23 cellular contexts compared by ENCODE assay signal in genomic region chr1:119184972-119185371, GRCh38.
"Had no signal": no experiment of that assay in that cellular context is flagged by ENCODE, and none has a peak within 500 bp of the region (broad histone marks: within the 10 kb centered on the region; RNA-seq: fewer than 3 reads in every experiment).

No MANE protein-coding gene starts in this region.

- ATAC-seq: effector memory CD8-positive, alpha-beta T cell; gastroesophageal sphincter; heart right ventricle; left cardiac atrium; left lung; naive thymus-derived CD8-positive, alpha-beta T cell; right lobe of liver; stimulated activated naive CD8-positive, alpha-beta T cell treated with anti-CD3 and anti-CD28 coated beads, Interleukin-15, amount 100 ng/mL, for 72 hours had no signal

- H3K9me3 Mint-ChIP-seq: effector memory CD8-positive, alpha-beta T cell had no signal

- H3K4me3 Mint-ChIP-seq: effector memory CD8-positive, alpha-beta T cell; naive thymus-derived CD8-positive, alpha-beta T cell; nephron progenitor cell; stimulated activated naive CD8-positive, alpha-beta T cell treated with anti-CD3 and anti-CD28 coated beads, Interleukin-15, amount 100 ng/mL, for 72 hours had no signal

- H2AFZ ChIP-seq: parathyroid adenoma had no signal

- H3K4me1 Mint-ChIP-seq: naive thymus-derived CD8-positive, alpha-beta T cell; nephron progenitor cell; stimulated activated naive CD8-positive, alpha-beta T cell treated with anti-CD3 and anti-CD28 coated beads, Interleukin-15, amount 100 ng/mL, for 72 hours had no signal

- H3K79me2 ChIP-seq: parathyroid adenoma had no signal

- H3K36me3 ChIP-seq: right lobe of liver, suprapubic skin, transverse colon, vagina had no signal

- H3K27ac Mint-ChIP-seq: effector memory CD8-positive, alpha-beta T cell; nephron progenitor cell; progenitor cell of endocrine pancreas; stimulated activated naive CD8-positive, alpha-beta T cell treated with anti-CD3 and anti-CD28 coated beads, Interleukin-15, amount 100 ng/mL, for 72 hours had no signal

- H3K9ac ChIP-seq: parathyroid adenoma had no signal

- DNase-seq: cortex of kidney; effector memory CD8-positive, alpha-beta T cell; foreskin fibroblast; heart right ventricle; hippocampal formation; left cardiac atrium; left lung; mesendoderm; naive thymus-derived CD8-positive, alpha-beta T cell; nephron progenitor cell; occipital lobe; right lobe of liver; small intestine; stimulated activated CD4-positive, alpha-beta T cell treated with anti-CD3 and anti-CD28 coated beads, Interleukin-15, amount 100 ng/mL, for 24 hours; stimulated activated CD4-positive, alpha-beta T cell treated with anti-CD3 and anti-CD28 coated beads, Interleukin-2, amount 100 ng/mL, for 48 hours; stimulated activated naive CD4-positive, alpha-beta T cell; stimulated activated naive CD8-positive, alpha-beta T cell treated with anti-CD3 and anti-CD28 coated beads, Interleukin-15, amount 100 ng/mL, for 72 hours; transverse colon had no signal

- H3K27ac ChIP-seq: gastroesophageal sphincter, heart right ventricle, left lung, parathyroid adenoma, right lobe of liver, suprapubic skin, transverse colon, vagina had no signal

- H3K4me3 ChIP-seq: gastroesophageal sphincter, heart right ventricle, left lung, right lobe of liver, suprapubic skin, transverse colon, vagina had no signal

- H3K9me3 ChIP-seq: right lobe of liver, suprapubic skin, transverse colon, vagina had no signal

- H3K27me3 ChIP-seq: gastroesophageal sphincter, heart right ventricle, left lung, right lobe of liver, suprapubic skin, transverse colon, vagina had no signal

- H3K27me3 Mint-ChIP-seq: effector memory CD8-positive, alpha-beta T cell; naive thymus-derived CD8-positive, alpha-beta T cell; progenitor cell of endocrine pancreas; stimulated activated naive CD8-positive, alpha-beta T cell treated with anti-CD3 and anti-CD28 coated beads, Interleukin-15, amount 100 ng/mL, for 72 hours had no signal

- H3K4me1 ChIP-seq: gastroesophageal sphincter, heart right ventricle, left lung, parathyroid adenoma, right lobe of liver, suprapubic skin, transverse colon, vagina had no signal

- FAIRE-seq: small intestine had no signal
